ENCODE assay signal across 1 cellular context in genomic region chr20:48830826-48831318, GRCh38.
TF ChIP-seq lines count a peak whose summit lies in the region.

No MANE protein-coding gene starts in this region.

TF ChIP-seq in HepG2, 621 proteins besides CTCF, POLR2A, EP300 and RAD21:
- TF ChIP-seq ZNF576 (CRISPR knock-in tag; IDR thresholded peaks at IDR 0.05) (no peak), ZFP1 (CRISPR knock-in tag; IDR thresholded peaks at IDR 0.05) (no peak), CREB3 (CRISPR knock-in tag; IDR thresholded peaks at IDR 0.05) (no peak), ZNF564 (CRISPR knock-in tag; IDR thresholded peaks at IDR 0.05) (no peak), CREB1 (IDR thresholded peaks at IDR 0.05) (peak; percentile 60), CREB1 (CRISPR knock-in tag; IDR thresholded peaks at IDR 0.05) (no peak), ZNF616 (CRISPR knock-in tag; IDR thresholded peaks at IDR 0.05; ENCODE audit: low read depth) (no peak), SAFB2 (CRISPR knock-in tag; IDR thresholded peaks at IDR 0.05; ENCODE audit: borderline replicate concordance, low read depth) (no peak), ZNF3 (CRISPR knock-in tag; IDR thresholded peaks at IDR 0.05) (no peak), BCL3 (CRISPR knock-in tag; IDR thresholded peaks at IDR 0.05) (no peak), ZKSCAN1 (IDR thresholded peaks at IDR 0.05; ENCODE audit: low read length) (0 out of 2 replicates have a peak, but pooled peaks have one; percentile 17), ATF7 (IDR thresholded peaks at IDR 0.05) (peak; percentile 74), ATF7 (CRISPR knock-in tag; IDR thresholded peaks at IDR 0.05) (no peak)
